ENCODE assay signal across 1 cellular context in genomic region chr12:53963434-53964314, GRCh38.
A peak's percentile ranks its signal among the peaks of the same experiment; 100 is the strongest.
TF ChIP-seq lines count a peak whose summit lies in the region.

No MANE protein-coding gene starts in this region.

TF ChIP-seq in HEK293, 187 proteins besides CTCF, POLR2A, EP300 and RAD21 (continued from another document):
- 0 out of 2 replicates have a peak, but pooled peaks have one; percentile 19 for TF ChIP-seq ZBTB10 (tag by site-specific recombination; IDR thresholded peaks at IDR 0.05)
- TF ChIP-seq ZNF449 (tag by site-specific recombination; IDR thresholded peaks at IDR 0.05): peak; percentile 81
- no peak for TF ChIP-seq ZNF501 (tag by site-specific recombination; IDR thresholded peaks at IDR 0.05)
- TF ChIP-seq GLIS2 (tag by site-specific recombination; IDR thresholded peaks at IDR 0.05): peak; percentile 73
- no peak for TF ChIP-seq ZNF221 (tag by site-specific recombination; IDR thresholded peaks at IDR 0.05; ENCODE audit: borderline replicate concordance)
- peak; percentile 94 for TF ChIP-seq ZNF335 (tag by site-specific recombination; conservative IDR thresholded peaks at IDR 0.05)
- no peak for TF ChIP-seq ZNF114 (tag by site-specific recombination; IDR thresholded peaks at IDR 0.05)
- TF ChIP-seq KLF17 (tag by site-specific recombination; IDR thresholded peaks at IDR 0.05): 0 out of 2 replicates have a peak, but pooled peaks have one; percentile 21
- TF ChIP-seq ZEB2 (tag by site-specific recombination; IDR thresholded peaks at IDR 0.05): 0 out of 2 replicates have a peak, but pooled peaks have one; percentile 12
- peak; percentile 35; the same call in 1 of the 2 replicates for TF ChIP-seq ZNF341 (tag by site-specific recombination; IDR thresholded peaks at IDR 0.05; ENCODE audit: low read depth)
